13 cellular contexts compared by ENCODE assay signal in genomic region chr7:7662527-7662926, GRCh38. TPM values are rescaled to one million over a fixed set of nuclear protein-coding genes. Genes with fewer than 3 reads are reported as not detected.
A peak's percentile ranks its signal among the peaks of the same experiment; 100 is the strongest.
DNase-seq lines count a peak whose midpoint lies in the region; ATAC-seq and TF ChIP-seq lines count a peak whose summit lies in the region.
"Had no signal": no experiment of that assay in that cellular context is flagged by ENCODE, and none has a peak within 500 bp of the region (broad histone marks: within the 10 kb centered on the region; RNA-seq: fewer than 3 reads in every experiment).

No MANE protein-coding gene starts in this region.

- no peak for ATAC-seq in stimulated activated naive CD8-positive, alpha-beta T cell treated with anti-CD3 and anti-CD28 coated beads, Interleukin-15, Interleukin-2, amounts not matched to agents 100 U/mL and 50 U/mL, for 24 hours
- ATAC-seq in HG03469 (IDR thresholded peaks at IDR 0.05; ENCODE audit: unreplicated experiment) = no peak
- ATAC-seq: left cardiac atrium; stimulated activated effector memory CD8-positive, alpha-beta T cell treated with anti-CD3 and anti-CD28 coated beads, Interleukin-12 subunit alpha, Interleukin-12 subunit beta, amount 100 ng/mL, for 72 hours had no signal

- H3K4me1 Mint-ChIP-seq in chondrocyte (ENCODE audit: low read depth) = no peaks in the 10 kb centered on the region
- H3K4me1 Mint-ChIP-seq in neural crest cell = peaks cover 13% of the 10 kb centered on the region

- no peak overlapping the region for H3K4me3 Mint-ChIP-seq in chondrocyte (ENCODE audit: unreplicated experiment)
- H3K4me3 Mint-ChIP-seq in neural crest cell = no peak overlapping the region
- H3K4me3 Mint-ChIP-seq: stimulated activated effector memory CD8-positive, alpha-beta T cell treated with anti-CD3 and anti-CD28 coated beads, Interleukin-12 subunit alpha, Interleukin-12 subunit beta, amount 100 ng/mL, for 72 hours had no signal

- peaks cover 20% of the 10 kb centered on the region for H3K9me3 Mint-ChIP-seq in chondrocyte (ENCODE audit: low read depth)
- H3K9me3 Mint-ChIP-seq in neural crest cell = peaks cover 8% of the 10 kb centered on the region

- H3K36me3 Mint-ChIP-seq in chondrocyte (ENCODE audit: low read depth) (peaks cover 10% of the 10 kb centered on the region), neural crest cell (ENCODE audit: low read depth) (peaks cover 27% of the 10 kb centered on the region)
- H3K36me3 Mint-ChIP-seq: stimulated activated effector memory CD8-positive, alpha-beta T cell treated with anti-CD3 and anti-CD28 coated beads, Interleukin-12 subunit alpha, Interleukin-12 subunit beta, amount 100 ng/mL, for 72 hours had no signal

- H3K27me3 Mint-ChIP-seq in chondrocyte (ENCODE audit: low read depth) (no peaks in the 10 kb centered on the region), neural crest cell (ENCODE audit: low read depth) (no peaks in the 10 kb centered on the region)

- TF ChIP-seq CTCF in chondrocyte (IDR thresholded peaks at IDR 0.05) (peak; percentile 68), neural crest cell (conservative IDR thresholded peaks at IDR 0.05) (peak; percentile 49)

- DNase-seq in NCI-H1092 treated with DMSO at 0.1 percent for 48 hours (lab: John Stamatoyannopoulos, UW) (peak; percentile 26), NCI-H1092 (lab: John Stamatoyannopoulos, UW) (no peak), NCI-H82 treated with DMSO at 0.1 percent for 48 hours (lab: John Stamatoyannopoulos, UW; ENCODE audit: unreplicated experiment) (peak; percentile 35), chondrocyte (ENCODE audit: low spot score) (no peak), neural crest cell (ENCODE audit: low read depth, low spot score) (no peak), islet precursor cell (no peak)
- DNase-seq in stimulated activated naive CD8-positive, alpha-beta T cell treated with anti-CD3 and anti-CD28 coated beads, Interleukin-15, Interleukin-2, amounts not matched to agents 100 U/mL and 50 U/mL, for 24 hours = no peak
- DNase-seq: activated CD8-positive, alpha-beta memory T cell treated with anti-CD3 and anti-CD28 coated beads, Interleukin-2, amount 50 U/mL, for 48 hours; effector CD4-positive, alpha-beta T cell; left cardiac atrium; NCI-H1417 treated with DMSO at 0.1 percent for 48 hours had no signal

- H3K27ac Mint-ChIP-seq in chondrocyte (ENCODE audit: unreplicated experiment) = no peak overlapping the region
- H3K27ac Mint-ChIP-seq in neural crest cell (ENCODE audit: unreplicated experiment) = no peak overlapping the region
- H3K27ac Mint-ChIP-seq: stimulated activated effector memory CD8-positive, alpha-beta T cell treated with anti-CD3 and anti-CD28 coated beads, Interleukin-12 subunit alpha, Interleukin-12 subunit beta, amount 100 ng/mL, for 72 hours had no signal

RNA-seq across cellular contexts. Expression of gene UMAD1, which starts 22.0 kb away (rescaled TPM):
- total RNA-seq in chondrocyte (5.5 to 7.8 TPM (median 6.4 TPM) in 3 replicates), neural crest cell (9.3 and 9.8 TPM in 2 replicates)

RNA-seq across cellular contexts. Expression of gene RPA3, which starts 55.9 kb away (rescaled TPM):
- 8.3 to 17.2 TPM (median 13.5 TPM) in 3 replicates for total RNA-seq in chondrocyte
- total RNA-seq in neural crest cell = 70.8 and 78.8 TPM in 2 replicates

Comparison
In these comparisons a context has a peak if more than half of its experiments do, and no peak if none do; other contexts are left out.
1. DNase-seq: peak in NCI-H1092 treated with DMSO at 0.1 percent for 48 hours (single experiment) and NCI-H82 treated with DMSO at 0.1 percent for 48 hours (single experiment); none in NCI-H1092 (single experiment), chondrocyte (single experiment), neural crest cell (single experiment), islet precursor cell (single experiment) and stimulated activated naive CD8-positive, alpha-beta T cell treated with anti-CD3 and anti-CD28 coated beads, Interleukin-15, Interleukin-2, amounts not matched to agents 100 U/mL and 50 U/mL, for 24 hours (single experiment).